ENCODE assay signal across 11 cellular contexts in genomic region chr5:1107167-1108007, GRCh38. TPM values are rescaled to one million over a fixed set of nuclear protein-coding genes. Genes with fewer than 3 reads are reported as not detected.
DNase-seq lines count a peak whose midpoint lies in the region; ATAC-seq, FAIRE-seq and TF ChIP-seq lines count a peak whose summit lies in the region.
"Had no signal": no experiment of that assay in that cellular context is flagged by ENCODE, and none has a peak within 500 bp of the region (broad histone marks: within the 10 kb centered on the region; RNA-seq: fewer than 3 reads in every experiment).

No MANE protein-coding gene starts in this region.

- peak overlapping the region; percentile 2; the same call in 1 of the 2 replicates for H2AFZ ChIP-seq in K562 (ENCODE audit: low read depth, low read length)

- 44% methylated on average over 25 of the region's 26 CpGs for WGBS in K562 (ENCODE audit: insufficient coverage, low coverage, missing lambda C conversion rate)

- peak overlapping the region in 1 of 2 experiments; percentile 30; a peak in 2 of 4 replicates for H3K9ac ChIP-seq in K562 (ENCODE audit: insufficient read depth in 1 of 2, low read depth in 2 of 2, low read length in 2 of 2)

- no TSS peak for BruUV-seq in Caco-2 (replicated peaks; lab: Mats Ljungman, UMichigan)
- no TSS peak for BruUV-seq in K562 (replicated peaks; lab: Mats Ljungman, UMichigan)
- no TSS peak for BruUV-seq in MCF 10A (replicated peaks; lab: Mats Ljungman, UMichigan)

- H3K4me1 Mint-ChIP-seq in Caco-2 (ENCODE audit: low read depth, unreplicated experiment) (peaks cover 21% of the 10 kb centered on the region), naive B cell (peaks cover 38 to 83% (median 42%) of the 10 kb centered on the region in 3 donors), MCF 10A (ENCODE audit: insufficient read depth, unreplicated experiment) (no peaks in the 10 kb centered on the region)

- no peaks in the 10 kb centered on the region for H3K79me2 ChIP-seq in K562 (ENCODE audit: control insufficient read depth, insufficient read depth, low read length)

- TF ChIP-seq CTCF in Caco-2 (IDR thresholded peaks at IDR 0.05; ENCODE audit: insufficient read depth in 1 of 2, low read depth in 1 of 2, low read length in 1 of 2, severe bottlenecking in 1 of 2, unreplicated experiment in 1 of 2), result peak in 1 of 2 experiments; percentile 57
- TF ChIP-seq CTCF in K562 (IDR thresholded peaks at IDR 0.05 in 2 of 3, conservative IDR thresholded peaks at IDR 0.05 in 1 of 3; ENCODE audit: insufficient read depth in 2 of 3, low read depth in 1 of 3, low read length in 3 of 3), result peak in 1 of 3 experiments; percentile 23; a peak in 1 of 6 replicates
- no peak for TF ChIP-seq CTCF in MCF 10A (IDR thresholded peaks at IDR 0.05; ENCODE audit: unreplicated experiment)

- no peak overlapping the region for H3K4me3 Mint-ChIP-seq in Caco-2 (ENCODE audit: unreplicated experiment)
- H3K4me3 Mint-ChIP-seq in naive B cell, result peak overlapping the region in 7 of 8 donors; percentile 62 to 90 (median 81)
- H3K4me3 Mint-ChIP-seq in MCF 10A (ENCODE audit: unreplicated experiment), result no peak overlapping the region

- TF ChIP-seq RAD21 in K562 (CRISPR knock-in tag; conservative IDR thresholded peaks at IDR 0.05 in 1 of 2, IDR thresholded peaks at IDR 0.05 in 1 of 2), result no peak

- ATAC-seq in K562, result no peak
- ATAC-seq in naive B cell (ENCODE audit: low read depth in 2 of 2), result no peak
- no peak for ATAC-seq in HG02642 (IDR thresholded peaks at IDR 0.05; ENCODE audit: poor library complexity, unreplicated experiment)
- no peak for ATAC-seq in HG02852 (IDR thresholded peaks at IDR 0.05; ENCODE audit: unreplicated experiment)
- ATAC-seq in GM19395 (IDR thresholded peaks at IDR 0.05; ENCODE audit: unreplicated experiment), result no peak
- ATAC-seq: SK-N-SH treated with all-trans-retinoic acid at 6 μM for 48 hours had no signal

- TF ChIP-seq EP300 in K562 (IDR thresholded peaks at IDR 0.05; ENCODE audit: low read length), result no peak

- H3K27me3 ChIP-seq in Caco-2 (replicated peaks; ENCODE audit: control insufficient read depth, insufficient read depth, low read length) (no peaks in the 10 kb centered on the region), K562 (ENCODE audit: control insufficient read depth in 2 of 2, insufficient read depth in 2 of 2, low read length in 2 of 2) (peaks cover 0 to 14% of the 10 kb centered on the region in 2 experiments; a peak in 1 of 5 replicates)

- H3K4me2 ChIP-seq in K562 (ENCODE audit: insufficient read depth, low read length), result no peak overlapping the region

- CTCF ChIA-PET in Caco-2 (lab: Charles Lee), result interaction anchor here (2.2 kb wide), 1 partner anchor 97 kb away, joined by 6 read pairs; no protein-coding TSS in a partner anchor
- CTCF ChIA-PET in K562 (lab: Yijun Ruan, JAX; ENCODE audit: low intra/inter-chr PET ratio), result no interaction called here
- CTCF ChIA-PET in MCF 10A (lab: Yijun Ruan, JAX), result interaction anchor here (0.7 kb wide), 1 partner anchor 538 kb away, joined by 3 read pairs; no protein-coding TSS in a partner anchor

- H3K36me3 Mint-ChIP-seq in Caco-2 (ENCODE audit: insufficient read depth, unreplicated experiment) (peaks cover 9% of the 10 kb centered on the region), naive B cell (no peaks in the 10 kb centered on the region), MCF 10A (ENCODE audit: insufficient read depth, unreplicated experiment) (no peaks in the 10 kb centered on the region)

- POLR2A ChIA-PET in Caco-2 (lab: Charles Lee) (interaction anchor here (0.6 kb wide), 1 partner anchor 384 kb away, joined by 3 read pairs; no protein-coding TSS in a partner anchor), K562 (lab: Yijun Ruan, JAX) (interaction anchor here (2.2 to 2.3 kb wide), 2 partner anchors 8 to 11 kb away, joined by 10 to 18 read pairs; no protein-coding TSS in a partner anchor), MCF 10A (lab: Yijun Ruan, JAX) (no interaction called here)

- TF ChIP-seq POLR2A in K562 (conservative IDR thresholded peaks at IDR 0.05), result no peak

- DNase-seq in Caco-2 (peak; percentile 50 to 75), KG1 (lab: John Stamatoyannopoulos, UW) (peak; percentile 79), K562 (ENCODE audit: extremely low read depth in 1 of 4, low spot score in 3 of 4) (no peak), naive B cell (peak; percentile 44), MCF 10A (ENCODE audit: unreplicated experiment) (no peak)
- DNase-seq: NCI-H146 had no signal

- H3K9me1 ChIP-seq in K562 (ENCODE audit: control insufficient read depth, insufficient read depth, low read length), result no peaks in the 10 kb centered on the region

- H3K4me3 ChIP-seq in Caco-2 (ENCODE audit: low read depth, low read length) (no peak overlapping the region), K562 (no peak overlapping the region)

- peaks cover 4% of the 10 kb centered on the region; the same call in 1 of the 2 replicates for H4K20me1 ChIP-seq in K562 (replicated peaks; ENCODE audit: control insufficient read depth, insufficient read depth, low read length)

- peak overlapping the region; percentile 8 for H3K27ac Mint-ChIP-seq in Caco-2 (ENCODE audit: unreplicated experiment)
- peak overlapping the region in 5 of 6 donors; percentile 96 to 99 (median 99) for H3K27ac Mint-ChIP-seq in naive B cell
- no peak overlapping the region for H3K27ac Mint-ChIP-seq in MCF 10A (ENCODE audit: low read depth, unreplicated experiment)

- FAIRE-seq in K562 (lab: Jason Lieb, UNC), result no peak

- H3K27ac ChIP-seq in K562 (ENCODE audit: extremely low read depth, low read depth, low read length), result no peak overlapping the region
- H3K27ac ChIP-seq: neutrophil had no signal

- intact Hi-C loops in Caco-2 (cut with micrococcal nuclease; ENCODE audit: unreplicated experiment), result loop anchor here (1.0 kb wide), 1 partner anchor 33 kb away; no protein-coding TSS in a partner anchor
- intact Hi-C loops in K562 (cut with micrococcal nuclease), result no loop called here
- intact Hi-C loops in MCF 10A (cut with micrococcal nuclease), result no loop called here

- no peaks in the 10 kb centered on the region for H3K9me3 ChIP-seq in Caco-2
- H3K9me3 ChIP-seq in K562 (replicated peaks; ENCODE audit: control insufficient read depth, insufficient read depth, low read depth, low read length), result no peaks in the 10 kb centered on the region
- H3K9me3 ChIP-seq: neutrophil had no signal

- H3K4me1 ChIP-seq in Caco-2, result peaks cover 50% of the 10 kb centered on the region
- H3K4me1 ChIP-seq in K562 (replicated peaks in 1 of 2; ENCODE audit: control insufficient read depth in 2 of 2, insufficient read depth in 2 of 2, low read length in 2 of 2), result peaks cover 44 to 97% of the 10 kb centered on the region in 2 experiments; a peak in 4 of 5 replicates

- H3K27me3 Mint-ChIP-seq in Caco-2 (ENCODE audit: insufficient read depth, unreplicated experiment) (no peaks in the 10 kb centered on the region), naive B cell (no peaks in the 10 kb centered on the region), MCF 10A (ENCODE audit: insufficient read depth, unreplicated experiment) (peaks cover 11% of the 10 kb centered on the region)

- in situ Hi-C loops in K562 (cut with MboI), result no loop called here

- H3K9me3 Mint-ChIP-seq in Caco-2 (ENCODE audit: unreplicated experiment), result no peaks in the 10 kb centered on the region
- H3K9me3 Mint-ChIP-seq in naive B cell, result no peaks in the 10 kb centered on the region
- H3K9me3 Mint-ChIP-seq in MCF 10A (ENCODE audit: unreplicated experiment), result no peaks in the 10 kb centered on the region

- H3K36me3 ChIP-seq in Caco-2 (ENCODE audit: control insufficient read depth, insufficient read depth, low read length), result no peaks in the 10 kb centered on the region
- no peaks in the 10 kb centered on the region for H3K36me3 ChIP-seq in K562 (ENCODE audit: control insufficient read depth, insufficient read depth, low read length)
- H3K36me3 ChIP-seq: neutrophil had no signal

TF ChIP-seq in K562, 482 proteins besides CTCF, POLR2A, EP300 and RAD21:
- TF ChIP-seq CHCHD3 (CRISPR knock-in tag; IDR thresholded peaks at IDR 0.05), result no peak
- TF ChIP-seq ZNF143 (CRISPR knock-in tag; IDR thresholded peaks at IDR 0.05), result 0 out of 2 replicates have a peak, but pooled peaks have one; percentile 27

RNA-seq across cellular contexts. Expression of gene SLC12A7, which starts 4.5 kb away (rescaled TPM):
- total RNA-seq in Caco-2 (2022), result 41.7 and 42.0 TPM in 2 replicates
- 13.6 and 46.2 TPM in 2 replicates for total RNA-seq in K562 (2011; cell fraction: chromatin; rRNA removed; ENCODE audit: low replicate concordance)
- total RNA-seq in K562 (2011; cell fraction: nucleolus; rRNA removed), result 15.9 and 26.2 TPM in 2 replicates
- total RNA-seq in K562 (2011; cell fraction: nucleoplasm; rRNA removed), result 8.9 and 10.9 TPM in 2 replicates
- 1.1 and 1.3 TPM in 2 replicates for total RNA-seq in K562 (2014; rRNA removed)
- 0.11 and 0.22 TPM in 2 replicates for total RNA-seq in K562 (2014; rRNA removed; fragmentation: Illumina TruSeq; extraction: Trizol)
- total RNA-seq in K562 (2015; rRNA removed; fragmentation: Illumina TruSeq; extraction: Trizol), result 0.51 and 0.53 TPM in 2 replicates
- 1.8 and 1.9 TPM in 2 replicates for total RNA-seq in K562 (2021)
- 3.1 and 15.7 TPM in 2 replicates for polyA plus RNA-seq in K562 (2011; rRNA removed)
- 5.3 and 11.3 TPM in 2 replicates for polyA plus RNA-seq in K562 (2011; cell fraction: cytosol; rRNA removed)
- 55.8 and 115 TPM in 2 replicates for polyA plus RNA-seq in K562 (2011; cell fraction: nucleus; rRNA removed)
- 1.2 and 3.8 TPM in 2 replicates for polyA plus RNA-seq in K562 (2012)
- 0.56 and 0.83 TPM in 2 replicates for polyA plus RNA-seq in K562 (2014; fragmentation: Illumina TruSeq; extraction: Trizol)
- under 1 TPM; 0.01 to 0.04 TPM for polyA plus RNA-seq in K562 (2014; fragmentation: Nextera tagmentation; extraction: Ambion mirVana)
- polyA plus RNA-seq in K562 (2014; rRNA removed), result 0.73 and 1.0 TPM in 2 replicates
- 2.5 and 9.1 TPM in 2 replicates for polyA minus RNA-seq in K562 (2011; rRNA and poly(A)+ RNA removed)
- 5.9 and 21.7 TPM in 2 replicates for polyA minus RNA-seq in K562 (2011; cell fraction: cytosol; rRNA and poly(A)+ RNA removed)
- 13.1 and 36.8 TPM in 2 replicates for polyA minus RNA-seq in K562 (2011; cell fraction: nucleus; rRNA and poly(A)+ RNA removed)
- polyA plus RNA-seq in naive B cell (ENCODE audit: low read depth in 6 of 6), result 10 to 100 TPM in 1 of 6 donors, 1 to 10 TPM in 5; 1.9 to 15.6 (median 5.8) TPM
- total RNA-seq in MCF 10A (2022), result 6.3 and 8.1 TPM in 2 replicates

Comparison
In these comparisons a context has a peak if more than half of its experiments do, and no peak if none do; other contexts are left out.
1. DNase-seq: peak in Caco-2 (2 of 2), KG1 (single experiment) and naive B cell (single experiment); none in K562 (0 of 4) and MCF 10A (single experiment).
2. H3K4me3 Mint-ChIP-seq: peak in naive B cell (7 of 8); none in Caco-2 (single experiment) and MCF 10A (single experiment).